ENCODE assay signal across 26 cellular contexts in the genomic region with DNA sequence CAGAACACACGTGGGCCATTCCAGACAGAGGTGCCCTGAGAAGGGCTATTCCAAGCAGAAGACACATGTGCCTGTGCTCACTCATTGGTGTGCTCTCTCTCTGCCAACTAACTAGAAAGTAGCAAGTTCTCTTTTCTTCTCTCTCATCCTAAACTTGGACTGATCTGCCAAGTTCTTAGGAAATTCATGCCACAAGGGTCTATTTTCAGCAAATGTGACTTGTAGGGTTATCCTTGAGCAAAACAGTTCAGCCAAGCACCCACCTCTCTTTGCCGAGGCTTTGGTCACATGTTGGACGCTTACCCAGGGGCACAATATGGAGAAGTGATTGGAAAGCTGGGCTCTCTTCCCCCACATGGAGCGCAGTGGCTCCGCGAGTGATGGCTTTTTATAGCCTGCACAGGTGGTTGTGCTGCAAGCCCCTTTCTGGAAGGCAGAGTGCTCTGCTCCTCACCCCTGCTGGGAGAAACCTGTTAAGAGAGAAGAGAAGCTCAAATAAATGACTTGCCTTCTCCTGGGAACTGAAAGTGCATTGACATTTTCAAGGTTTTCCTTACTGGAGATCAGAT. TPM values are rescaled to one million over a fixed set of nuclear protein-coding genes. Genes with fewer than 3 reads are reported as not detected.
DNase-seq lines count a peak whose midpoint lies in the region; ATAC-seq and TF ChIP-seq lines count a peak whose summit lies in the region.
"Had no signal": no experiment of that assay in that cellular context is flagged by ENCODE, and none has a peak within 500 bp of the region (broad histone marks: within the 10 kb centered on the region; RNA-seq: fewer than 3 reads in every experiment).

No MANE protein-coding gene starts in this region.

- peak in 1 of 4 donors; percentile 38 for TF ChIP-seq POLR2A in upper lobe of left lung (IDR thresholded peaks at IDR 0.05)

- intact Hi-C loops in dendritic cell treated with granulocyte-macrophage colony-stimulating factor and Interleukin-4, amounts not matched to agents 40 ng/mL and 50 ng/mL, for 4 days (cut with micrococcal nuclease), result no loop called here

- H3K27me3 ChIP-seq in upper lobe of left lung, result no peaks in the 10 kb centered on the region
- H3K27me3 ChIP-seq: MG63, ovary had no signal

- H3K9me3 Mint-ChIP-seq in dendritic cell treated with granulocyte-macrophage colony-stimulating factor and Interleukin-4, amounts not matched to agents 40 ng/mL and 50 ng/mL, for 4 days, result peaks cover 7% of the 10 kb centered on the region
- H3K9me3 Mint-ChIP-seq in stimulated activated naive B cell treated with anti-CD40 and anti-IgM and Interleukin-4, amounts not matched to agents 10 μg/mL and 1 μg/mL and 100 μg/mL, for 72 hours, result peaks cover 11 to 16% of the 10 kb centered on the region in 2 donors
- H3K9me3 Mint-ChIP-seq: naive thymus-derived CD8-positive, alpha-beta T cell; type B pancreatic cell had no signal

- no peak overlapping the region for H3K4me3 ChIP-seq in upper lobe of left lung
- H3K4me3 ChIP-seq: MG63, ovary, SK-N-MC had no signal

- TF ChIP-seq CTCF in upper lobe of left lung (IDR thresholded peaks at IDR 0.05), result no peak

- H3K9me3 ChIP-seq in upper lobe of left lung, result no peaks in the 10 kb centered on the region
- H3K9me3 ChIP-seq: MG63, ovary had no signal

- peak overlapping the region; percentile 64 for H3K4me3 Mint-ChIP-seq in dendritic cell treated with granulocyte-macrophage colony-stimulating factor and Interleukin-4, amounts not matched to agents 40 ng/mL and 50 ng/mL, for 4 days
- peak overlapping the region in 1 of 2 donors; percentile 31 for H3K4me3 Mint-ChIP-seq in stimulated activated naive B cell treated with anti-CD40 and anti-IgM and Interleukin-4, amounts not matched to agents 10 μg/mL and 1 μg/mL and 100 μg/mL, for 72 hours
- H3K4me3 Mint-ChIP-seq: activated B cell treated with CpG ODN at 0.5 μM for 24 hours; brain; naive thymus-derived CD8-positive, alpha-beta T cell; type B pancreatic cell had no signal

- H3K27ac Mint-ChIP-seq in dendritic cell treated with granulocyte-macrophage colony-stimulating factor and Interleukin-4, amounts not matched to agents 40 ng/mL and 50 ng/mL, for 4 days, result peak overlapping the region; percentile 99
- peak overlapping the region; percentile 81 for H3K27ac Mint-ChIP-seq in stimulated activated naive B cell treated with anti-CD40 and anti-IgM and Interleukin-4, amounts not matched to agents 10 μg/mL and 1 μg/mL and 100 μg/mL, for 72 hours
- H3K27ac Mint-ChIP-seq: activated B cell treated with CpG ODN at 0.5 μM for 24 hours; brain; naive thymus-derived CD8-positive, alpha-beta T cell; type B pancreatic cell had no signal

- peaks cover 0 to 4% (median 0%) of the 10 kb centered on the region in 4 donors for H3K4me1 ChIP-seq in upper lobe of left lung

- WGBS in upper lobe of left lung, 2 donors, result 78 to 91% methylated on average over 4 to 6 of the region's 6 CpGs

- no peak for TF ChIP-seq EP300 in upper lobe of left lung (IDR thresholded peaks at IDR 0.05)

- ATAC-seq in stimulated activated naive B cell treated with anti-CD40 and anti-IgM and Interleukin-4, amounts not matched to agents 10 μg/mL and 1 μg/mL and 100 μg/mL, for 72 hours (replicated peaks), result no peak
- ATAC-seq in upper lobe of left lung (ENCODE audit: low FRiP score in 2 of 2), result no peak
- ATAC-seq: HCT116; naive thymus-derived CD8-positive, alpha-beta T cell; sciatic nerve had no signal

- peaks cover 77% of the 10 kb centered on the region for H3K4me1 Mint-ChIP-seq in dendritic cell treated with granulocyte-macrophage colony-stimulating factor and Interleukin-4, amounts not matched to agents 40 ng/mL and 50 ng/mL, for 4 days (ENCODE audit: low read depth)
- H3K4me1 Mint-ChIP-seq in stimulated activated naive B cell treated with anti-CD40 and anti-IgM and Interleukin-4, amounts not matched to agents 10 μg/mL and 1 μg/mL and 100 μg/mL, for 72 hours, result peaks cover 57 to 78% of the 10 kb centered on the region in 2 donors

- H3K27me3 Mint-ChIP-seq in dendritic cell treated with granulocyte-macrophage colony-stimulating factor and Interleukin-4, amounts not matched to agents 40 ng/mL and 50 ng/mL, for 4 days, result no peaks in the 10 kb centered on the region
- no peaks in the 10 kb centered on the region for H3K27me3 Mint-ChIP-seq in stimulated activated naive B cell treated with anti-CD40 and anti-IgM and Interleukin-4, amounts not matched to agents 10 μg/mL and 1 μg/mL and 100 μg/mL, for 72 hours
- H3K27me3 Mint-ChIP-seq: activated B cell treated with CpG ODN at 0.5 μM for 24 hours; naive thymus-derived CD8-positive, alpha-beta T cell had no signal

- peak; percentile 26 for DNase-seq in activated CD8-positive, alpha-beta memory T cell treated with anti-CD3 and anti-CD28 coated beads for 24 hours
- no peak for DNase-seq in activated CD8-positive, alpha-beta memory T cell treated with anti-CD3 and anti-CD28 coated beads, Interleukin-2, amount 50 U/mL, for 4 hours
- DNase-seq in MV-4-11 (lab: John Stamatoyannopoulos, UW) (peak; percentile 89), foreskin melanocyte (no peak), SW480 (ENCODE audit: low spot score) (no peak), upper lobe of left lung (no peak)
- DNase-seq in stimulated activated naive B cell treated with anti-CD40 and anti-IgM and Interleukin-4, amounts not matched to agents 10 μg/mL and 1 μg/mL and 100 μg/mL, for 72 hours, result no peak
- DNase-seq: ACHN; activated B cell treated with CpG ODN at 0.5 μM for 24 hours; activated CD4-positive, alpha-beta T cell treated with anti-CD3 and anti-CD28 coated beads, Interleukin-2, amount 50 U/mL, for 4 hours; activated gamma-delta T cell treated with Interleukin-2 at 50 U/mL for 16 hours; mesendoderm; MG63; naive thymus-derived CD8-positive, alpha-beta T cell; NCI-H1930; NCI-H446 treated with DMSO at 0.1 percent for 48 hours; ovary; stimulated activated CD4-positive, alpha-beta T cell treated with anti-CD3 and anti-CD28 coated beads, Interleukin-15, amount 100 ng/mL, for 24 hours had no signal

- peaks cover 9% of the 10 kb centered on the region for H3K36me3 Mint-ChIP-seq in dendritic cell treated with granulocyte-macrophage colony-stimulating factor and Interleukin-4, amounts not matched to agents 40 ng/mL and 50 ng/mL, for 4 days (ENCODE audit: low read depth)
- peaks cover 16 to 26% of the 10 kb centered on the region in 2 donors for H3K36me3 Mint-ChIP-seq in stimulated activated naive B cell treated with anti-CD40 and anti-IgM and Interleukin-4, amounts not matched to agents 10 μg/mL and 1 μg/mL and 100 μg/mL, for 72 hours
- H3K36me3 Mint-ChIP-seq: brain; naive thymus-derived CD8-positive, alpha-beta T cell; type B pancreatic cell had no signal

- H3K36me3 ChIP-seq in upper lobe of left lung, result no peaks in the 10 kb centered on the region
- H3K36me3 ChIP-seq: MG63, ovary had no signal

- peak overlapping the region in 2 of 4 donors; percentile 42 to 52 for H3K27ac ChIP-seq in upper lobe of left lung
- H3K27ac ChIP-seq: ovary, SK-N-MC had no signal

RNA-seq across cellular contexts. Expression of a gene that starts 47.7 kb away (rescaled TPM):
- 1 to 10 TPM in 2 of 6 donors, under 1 TPM in 2, not detected in 2; 0.30 to 1.8 (median 0.65) TPM for total RNA-seq in upper lobe of left lung
- total RNA-seq: activated B cell treated with CpG ODN at 0.5 μM for 24 hours; naive thymus-derived CD8-positive, alpha-beta T cell; RPMI7951; T-helper 2 cell treated with Interferon-gamma antibody and Interleukin-4, amounts not matched to agents 100 ng/mL and 5 ng/mL, for 36 hours had no signal

Comparison
In these comparisons a context has a peak if more than half of its experiments do, and no peak if none do; other contexts are left out.
1. DNase-seq: peak in activated CD8-positive, alpha-beta memory T cell treated with anti-CD3 and anti-CD28 coated beads for 24 hours (single experiment) and MV-4-11 (single experiment); none in activated CD8-positive, alpha-beta memory T cell treated with anti-CD3 and anti-CD28 coated beads, Interleukin-2, amount 50 U/mL, for 4 hours (single experiment), stimulated activated naive B cell treated with anti-CD40 and anti-IgM and Interleukin-4, amounts not matched to agents 10 μg/mL and 1 μg/mL and 100 μg/mL, for 72 hours (single experiment), foreskin melanocyte (single experiment), SW480 (single experiment) and upper lobe of left lung (0 of 2).